Comparison of ENCODE assay signal across 8 cellular contexts in genomic region chr20:54078296-54078695, GRCh38. TPM values are rescaled to one million over a fixed set of nuclear protein-coding genes. Genes with fewer than 3 reads are reported as not detected.
DNase-seq lines count a peak whose midpoint lies in the region; ATAC-seq and TF ChIP-seq lines count a peak whose summit lies in the region.

No MANE protein-coding gene starts in this region.

- H3K36me3 Mint-ChIP-seq in GM23338 (ENCODE audit: low read depth): no peaks in the 10 kb centered on the region
- peaks cover 0 to 15% (median 0%) of the 10 kb centered on the region in 5 donors for H3K36me3 Mint-ChIP-seq in naive thymus-derived CD4-positive, alpha-beta T cell

- no peak for TF ChIP-seq EP300 in transverse colon (IDR thresholded peaks at IDR 0.05; ENCODE audit: low read depth)

- H3K4me1 ChIP-seq in GM23338 (ENCODE audit: insufficient read depth): no peaks in the 10 kb centered on the region
- peaks cover 10% of the 10 kb centered on the region for H3K4me1 ChIP-seq in OCI-LY1 (ENCODE audit: insufficient read depth, low read length, severe bottlenecking)
- H3K4me1 ChIP-seq in naive thymus-derived CD4-positive, alpha-beta T cell (ENCODE audit: control insufficient read depth in 2 of 2, insufficient read depth in 2 of 2, low read length in 2 of 2): peaks cover 15 to 18% of the 10 kb centered on the region in 2 donors
- H3K4me1 ChIP-seq in transverse colon: peaks cover 0 to 6% (median 0%) of the 10 kb centered on the region in 4 donors

- no peaks in the 10 kb centered on the region for H3K36me3 ChIP-seq in GM23338 (ENCODE audit: insufficient read depth)
- H3K36me3 ChIP-seq in OCI-LY1 (ENCODE audit: insufficient read depth, low read length): no peaks in the 10 kb centered on the region; the same call in 1 of the 2 replicates
- H3K36me3 ChIP-seq in naive thymus-derived CD4-positive, alpha-beta T cell (ENCODE audit: control insufficient read depth in 2 of 3, insufficient read depth in 3 of 3, low read length in 3 of 3): no peaks in the 10 kb centered on the region
- no peaks in the 10 kb centered on the region for H3K36me3 ChIP-seq in transverse colon

- WGBS in transverse colon (ENCODE audit: low coverage in 1 of 2), 2 donors: 75 to 80% methylated on average over 2 to 5 of the region's 5 CpGs

- POLR2A ChIA-PET in naive thymus-derived CD4-positive, alpha-beta T cell (lab: Charles Lee): no interaction called here

- TF ChIP-seq POLR2A in transverse colon (IDR thresholded peaks at IDR 0.05): no peak

- H3K79me2 ChIP-seq in GM23338 (replicated peaks; ENCODE audit: insufficient read depth): no peaks in the 10 kb centered on the region
- no peaks in the 10 kb centered on the region for H3K79me2 ChIP-seq in OCI-LY1 (ENCODE audit: insufficient read depth, low read length)

- DNase-seq in GM23338 (ENCODE audit: low spot score) (no peak), NCI-H128 (lab: John Stamatoyannopoulos, UW; ENCODE audit: unreplicated experiment) (no peak), cerebellum (ENCODE audit: low spot score) (no peak), transverse colon (no peak), caudate nucleus (lab: John Stamatoyannopoulos, UW) (no peak)
- DNase-seq in naive thymus-derived CD4-positive, alpha-beta T cell: peak in 5 of 9 donors; percentile 10 to 25 (median 14)

- H3K4me2 ChIP-seq in GM23338 (no peak overlapping the region), OCI-LY1 (ENCODE audit: low read length) (peak overlapping the region; percentile 4; the same call in 1 of the 2 replicates)

- H3K9ac ChIP-seq in OCI-LY1 (ENCODE audit: low read length): no peak overlapping the region

- no peaks in the 10 kb centered on the region for H3K4me1 Mint-ChIP-seq in GM23338
- H3K4me1 Mint-ChIP-seq in naive thymus-derived CD4-positive, alpha-beta T cell: peaks cover 25 to 53% (median 36%) of the 10 kb centered on the region in 7 donors

- H3K9me3 Mint-ChIP-seq in GM23338: no peaks in the 10 kb centered on the region
- peaks cover 0 to 6% (median 0%) of the 10 kb centered on the region in 11 donors for H3K9me3 Mint-ChIP-seq in naive thymus-derived CD4-positive, alpha-beta T cell

- ATAC-seq in GM18519 (IDR thresholded peaks at IDR 0.05; ENCODE audit: low FRiP score, unreplicated experiment) (peak; percentile 43), GM23338 (no peak)
- ATAC-seq in naive thymus-derived CD4-positive, alpha-beta T cell: peak; percentile 29

- TF ChIP-seq CTCF in GM23338 (conservative IDR thresholded peaks at IDR 0.05; ENCODE audit: low read depth in 2 of 2) (no peak), OCI-LY1 (IDR thresholded peaks at IDR 0.05; ENCODE audit: low read length) (no peak), transverse colon (IDR thresholded peaks at IDR 0.05) (no peak)

- H3K27me3 ChIP-seq in GM23338 (ENCODE audit: insufficient read depth) (no peaks in the 10 kb centered on the region), OCI-LY1 (ENCODE audit: insufficient read depth, low read length) (peaks cover 8% of the 10 kb centered on the region; the same call in 1 of the 2 replicates), transverse colon (no peaks in the 10 kb centered on the region)
- no peaks in the 10 kb centered on the region for H3K27me3 ChIP-seq in naive thymus-derived CD4-positive, alpha-beta T cell (ENCODE audit: control insufficient read depth in 2 of 2, insufficient read depth in 2 of 2, low read length in 2 of 2)

- in situ Hi-C loops in transverse colon (cut with MboI; ENCODE audit: low pct_ligation_motif_present in 1 of 4, low pct_unique_long_range_greater_than_20kb in 1 of 4, low sequenced_read_pairs in 3 of 4): loop anchor here in 1 of 4 donors (25.0 kb wide), 1 partner anchor 559 kb away; no protein-coding TSS in a partner anchor

- no peak overlapping the region for H3K4me3 ChIP-seq in GM23338
- H3K4me3 ChIP-seq in OCI-LY1 (ENCODE audit: low read depth, low read length, poor library complexity, severe bottlenecking): no peak overlapping the region
- peak overlapping the region; percentile 4 for H3K4me3 ChIP-seq in naive thymus-derived CD4-positive, alpha-beta T cell (ENCODE audit: low read length)
- no peak overlapping the region for H3K4me3 ChIP-seq in transverse colon

- H3K27ac ChIP-seq in GM23338 (ENCODE audit: low read depth): no peak overlapping the region
- no peak overlapping the region for H3K27ac ChIP-seq in OCI-LY1 (ENCODE audit: low read depth, low read length, poor library complexity, severe bottlenecking)
- H3K27ac ChIP-seq in naive thymus-derived CD4-positive, alpha-beta T cell (ENCODE audit: low read depth, low read length): no peak overlapping the region
- H3K27ac ChIP-seq in transverse colon: no peak overlapping the region
- H3K27ac ChIP-seq in caudate nucleus (ENCODE audit: low read depth, low read length): no peak overlapping the region

- H2AFZ ChIP-seq in GM23338 (peak overlapping the region; percentile 66), OCI-LY1 (ENCODE audit: low read length) (peak overlapping the region; percentile 78)

- no peaks in the 10 kb centered on the region for H3K9me2 ChIP-seq in GM23338 (ENCODE audit: insufficient read depth)
- H3K9me2 ChIP-seq in OCI-LY1 (ENCODE audit: low read depth, low read length): no peaks in the 10 kb centered on the region

- intact Hi-C loops in naive thymus-derived CD4-positive, alpha-beta T cell (cut with micrococcal nuclease): no loop called here
- intact Hi-C loops in transverse colon (cut with DNase I; ENCODE audit: low total_unique reads): no loop called here

- H4K20me1 ChIP-seq in GM23338 (replicated peaks; ENCODE audit: insufficient read depth) (no peaks in the 10 kb centered on the region), OCI-LY1 (ENCODE audit: insufficient read depth, low read length) (no peaks in the 10 kb centered on the region)

- no peaks in the 10 kb centered on the region for H3K9me3 ChIP-seq in OCI-LY1 (ENCODE audit: low read length)
- H3K9me3 ChIP-seq in naive thymus-derived CD4-positive, alpha-beta T cell (ENCODE audit: control insufficient read depth in 2 of 3, low read length in 3 of 3): no peaks in the 10 kb centered on the region
- no peaks in the 10 kb centered on the region for H3K9me3 ChIP-seq in transverse colon

- CTCF ChIA-PET in naive thymus-derived CD4-positive, alpha-beta T cell (lab: Charles Lee): no interaction called here

- no peak overlapping the region for H3K27ac Mint-ChIP-seq in GM23338
- peak overlapping the region; percentile 63 to 90 (median 89) for H3K27ac Mint-ChIP-seq in naive thymus-derived CD4-positive, alpha-beta T cell

- H3K4me3 Mint-ChIP-seq in GM23338: no peak overlapping the region
- H3K4me3 Mint-ChIP-seq in naive thymus-derived CD4-positive, alpha-beta T cell: peak overlapping the region; percentile 41 to 85 (median 74)

- no peaks in the 10 kb centered on the region for H3F3A ChIP-seq in GM23338 (replicated peaks; ENCODE audit: low read depth)
- H3F3A ChIP-seq in OCI-LY1 (ENCODE audit: insufficient read depth, low read length): no peaks in the 10 kb centered on the region

- H3K27me3 Mint-ChIP-seq in GM23338 (ENCODE audit: insufficient read depth, low read depth, poor library complexity): peaks cover 1% of the 10 kb centered on the region
- peaks cover 0 to 18% (median 0%) of the 10 kb centered on the region in 5 donors for H3K27me3 Mint-ChIP-seq in naive thymus-derived CD4-positive, alpha-beta T cell

TF ChIP-seq in GM23338, 12 proteins besides CTCF, POLR2A, EP300 and RAD21 (continues in another document):
- TF ChIP-seq CREB1 (CRISPR knock-in tag; IDR thresholded peaks at IDR 0.05; ENCODE audit: low read depth) (no peak), ZNF114 (CRISPR knock-in tag; IDR thresholded peaks at IDR 0.05) (no peak), EZH2phosphoT487 (IDR thresholded peaks at IDR 0.05; ENCODE audit: unreplicated experiment) (no peak), REST (IDR thresholded peaks at IDR 0.05; ENCODE audit: unreplicated experiment) (no peak), STAT1 (IDR thresholded peaks at IDR 0.05; ENCODE audit: unreplicated experiment) (no peak), ETS1 (IDR thresholded peaks at IDR 0.05) (no peak)

RNA-seq across cellular contexts. Expression of gene BCAS1, which starts 7.9 kb away (rescaled TPM):
- total RNA-seq in GM23338 (2014; rRNA removed; shearing (Covaris generic)): 0.17 TPM in 1 of 2 replicates, not detected in the other
- 0.17 and 0.19 TPM in 2 replicates for polyA plus RNA-seq in GM23338 (2016; fragmentation: Nextera tagmentation; extraction: Ambion mirVana)
- total RNA-seq in naive thymus-derived CD4-positive, alpha-beta T cell: under 1 TPM in 2 of 5 experiments, not detected in 3; 0.10 to 0.16 TPM
- under 1 TPM in 1 of 2 donors, not detected in 1; 0.05 TPM for polyA plus RNA-seq in naive thymus-derived CD4-positive, alpha-beta T cell
- total RNA-seq in cerebellum (6.1 TPM), transverse colon (100 to 1,000 TPM in 2 of 4 donors, 10 to 100 TPM in 2; 68.9 to 127 (median 89.0) TPM)

Comparison
In these comparisons a context has a peak if more than half of its experiments do, and no peak if none do; other contexts are left out.
1. DNase-seq: peak in naive thymus-derived CD4-positive, alpha-beta T cell (5 of 9); none in GM23338 (single experiment), NCI-H128 (single experiment), cerebellum (single experiment), transverse colon (single experiment) and caudate nucleus (0 of 61).